In genomic region chr3:69094467-69095205, GRCh38 we compare ENCODE assay signal across 8 cellular contexts. TPM values are rescaled to one million over a fixed set of nuclear protein-coding genes. Genes with fewer than 3 reads are reported as not detected.
DNase-seq lines count a peak whose midpoint lies in the region; ATAC-seq, FAIRE-seq and TF ChIP-seq lines count a peak whose summit lies in the region.

No MANE protein-coding gene starts in this region.

- H3K79me2 ChIP-seq in HepG2 (ENCODE audit: insufficient read depth, low read length): no peaks in the 10 kb centered on the region

- DNase-seq in HepG2 (ENCODE audit: low spot score): no peak
- no peak for DNase-seq in lower lobe of right lung
- no peak for DNase-seq in aorta
- no peak for DNase-seq in mesothelial cell of epicardium (ENCODE audit: low spot score in 2 of 2, unreplicated experiment in 2 of 2)
- DNase-seq in epidermal melanocyte (ENCODE audit: insufficient read length, low spot score): no peak

- H3K9me3 Mint-ChIP-seq in activated naive CD8-positive, alpha-beta T cell (ENCODE audit: low read depth): no peaks in the 10 kb centered on the region
- H3K9me3 Mint-ChIP-seq in mesothelial cell of epicardium: no peaks in the 10 kb centered on the region

- H3K4me3 ChIP-seq in liver (ENCODE audit: low read depth in 1 of 3, low read length in 3 of 3) (no peak overlapping the region), HepG2 (replicated peaks in 1 of 3; ENCODE audit: insufficient read depth in 1 of 3, low read depth in 2 of 3, low read length in 3 of 3) (no peak overlapping the region), lower lobe of right lung (no peak overlapping the region), aorta (ENCODE audit: low read length in 2 of 2) (no peak overlapping the region)

- H3K27me3 ChIP-seq in liver (ENCODE audit: control insufficient read depth in 4 of 4, insufficient read depth in 4 of 4, low read length in 3 of 4) (no peaks in the 10 kb centered on the region), HepG2 (ENCODE audit: control insufficient read depth in 1 of 2, insufficient read depth in 2 of 2, low read length in 2 of 2) (no peaks in the 10 kb centered on the region), lower lobe of right lung (ENCODE audit: low read depth) (no peaks in the 10 kb centered on the region), aorta (ENCODE audit: control insufficient read depth in 1 of 2, insufficient read depth in 2 of 2, low read length in 1 of 2) (no peaks in the 10 kb centered on the region)

- H3K36me3 ChIP-seq in liver (ENCODE audit: control insufficient read depth in 4 of 4, insufficient read depth in 3 of 4, low read depth in 1 of 4, low read length in 3 of 4): no peaks in the 10 kb centered on the region
- no peaks in the 10 kb centered on the region for H3K36me3 ChIP-seq in HepG2 (replicated peaks in 1 of 2; ENCODE audit: control insufficient read depth in 1 of 2, insufficient read depth in 2 of 2, low read length in 2 of 2)
- H3K36me3 ChIP-seq in lower lobe of right lung: no peaks in the 10 kb centered on the region
- H3K36me3 ChIP-seq in aorta (ENCODE audit: control insufficient read depth in 1 of 2, insufficient read depth in 2 of 2, low read length in 1 of 2): no peaks in the 10 kb centered on the region

- H3K27ac ChIP-seq in liver (ENCODE audit: low read depth in 1 of 2, low read length in 2 of 2) (peak overlapping the region; percentile 27 to 43), HepG2 (ENCODE audit: extremely low read length, insufficient read depth, low read length) (no peak overlapping the region), lower lobe of right lung (peak overlapping the region; percentile 50), aorta (ENCODE audit: low read depth in 1 of 2, low read length in 2 of 2) (peak overlapping the region; percentile 33 to 79)

- no peak for FAIRE-seq in HepG2 (lab: Jason Lieb, UNC)

- ATAC-seq in HepG2: no peak
- ATAC-seq in lower lobe of right lung: peak; percentile 11 to 13
- peak; percentile 39 for ATAC-seq in aorta (ENCODE audit: low FRiP score)
- no peak for ATAC-seq in HG03097 (IDR thresholded peaks at IDR 0.05; ENCODE audit: low FRiP score, unreplicated experiment)

- peaks cover 9% of the 10 kb centered on the region for H3K36me3 Mint-ChIP-seq in activated naive CD8-positive, alpha-beta T cell
- H3K36me3 Mint-ChIP-seq in mesothelial cell of epicardium: peaks cover 7% of the 10 kb centered on the region

- no peak overlapping the region for H3K4me2 ChIP-seq in HepG2 (ENCODE audit: low read depth, low read length)

- TF ChIP-seq CTCF in liver (IDR thresholded peaks at IDR 0.05; ENCODE audit: low read depth, low read length, missing input control) (no peak), HepG2 (CRISPR knock-in tag; IDR thresholded peaks at IDR 0.05) (no peak), lower lobe of right lung (IDR thresholded peaks at IDR 0.05) (no peak), mesothelial cell of epicardium (IDR thresholded peaks at IDR 0.05; ENCODE audit: unreplicated experiment) (no peak)

- no peak overlapping the region for H3K9ac ChIP-seq in liver (ENCODE audit: low read depth in 1 of 2, low read length in 2 of 2)
- no peak overlapping the region for H3K9ac ChIP-seq in HepG2 (ENCODE audit: insufficient read depth, low read depth, low read length)

- BruUV-seq in HepG2 (replicated peaks; lab: Mats Ljungman, UMichigan): no TSS peak

- in situ Hi-C loops in HepG2 (cut with HindIII; ENCODE audit: extremely low pct_ligation_motif_present, low pct_unique_long_range_greater_than_20kb): no loop called here

- 67% methylated on average over 8 of the region's 8 CpGs for WGBS in liver
- 94% methylated on average over 8 of the region's 8 CpGs for WGBS in HepG2 (ENCODE audit: low lambda C conversion rate)
- 11 to 14% methylated on average over 8 of the region's 8 CpGs for WGBS in aorta, 2 donors

- H4K20me1 ChIP-seq in HepG2 (ENCODE audit: insufficient read depth, low read length): no peaks in the 10 kb centered on the region

- TF ChIP-seq POLR2A in HepG2 (IDR thresholded peaks at IDR 0.05; ENCODE audit: insufficient read depth in 1 of 2, low read depth in 2 of 2, low read length in 2 of 2): no peak

- POLR2A ChIA-PET in HepG2 (lab: Yijun Ruan, JAX): no interaction called here

- H2AFZ ChIP-seq in HepG2 (ENCODE audit: low read length): no peak overlapping the region

- H3K4me3 Mint-ChIP-seq in activated naive CD8-positive, alpha-beta T cell: peak overlapping the region; percentile 67
- no peak overlapping the region for H3K4me3 Mint-ChIP-seq in mesothelial cell of epicardium

- peaks cover 82% of the 10 kb centered on the region for H3K4me1 Mint-ChIP-seq in activated naive CD8-positive, alpha-beta T cell (ENCODE audit: low read depth)
- peaks cover 24% of the 10 kb centered on the region for H3K4me1 Mint-ChIP-seq in mesothelial cell of epicardium

- TF ChIP-seq RAD21 in liver (IDR thresholded peaks at IDR 0.05): no peak
- TF ChIP-seq RAD21 in HepG2 (CRISPR knock-in tag; IDR thresholded peaks at IDR 0.05): no peak

- intact Hi-C loops in HepG2 (cut with micrococcal nuclease; ENCODE audit: unreplicated experiment) (no loop called here), lower lobe of right lung (cut with DNase I) (no loop called here), aorta (cut with DNase I) (no loop called here)

- H3K4me1 ChIP-seq in liver (ENCODE audit: control insufficient read depth in 4 of 4, insufficient read depth in 4 of 4, low read length in 3 of 4): peaks cover 5 to 27% (median 26%) of the 10 kb centered on the region in 4 donors
- no peaks in the 10 kb centered on the region for H3K4me1 ChIP-seq in HepG2 (ENCODE audit: insufficient read depth, low read length)
- H3K4me1 ChIP-seq in lower lobe of right lung: peaks cover 94% of the 10 kb centered on the region
- peaks cover 11 to 12% of the 10 kb centered on the region in 2 donors for H3K4me1 ChIP-seq in aorta (ENCODE audit: control insufficient read depth in 1 of 2, insufficient read depth in 2 of 2, low read length in 2 of 2)

- TF ChIP-seq EP300 in HepG2 (IDR thresholded peaks at IDR 0.05; ENCODE audit: low read depth in 2 of 2, low read length in 2 of 2) (no peak), HepG2 (CRISPR knock-in tag; IDR thresholded peaks at IDR 0.05; ENCODE audit: borderline replicate concordance) (no peak)

- CTCF ChIA-PET in HepG2 (lab: Yijun Ruan, JAX; ENCODE audit: low intra/inter-chr PET ratio, low total read pairs): no interaction called here

- H3K9me3 ChIP-seq in liver (ENCODE audit: control insufficient read depth in 4 of 4, low read length in 3 of 4): no peaks in the 10 kb centered on the region
- H3K9me3 ChIP-seq in HepG2 (ENCODE audit: low read length): no peaks in the 10 kb centered on the region
- no peaks in the 10 kb centered on the region for H3K9me3 ChIP-seq in lower lobe of right lung
- no peaks in the 10 kb centered on the region for H3K9me3 ChIP-seq in aorta (ENCODE audit: control insufficient read depth, low read length)

- no peaks in the 10 kb centered on the region for H3K27me3 Mint-ChIP-seq in activated naive CD8-positive, alpha-beta T cell
- H3K27me3 Mint-ChIP-seq in mesothelial cell of epicardium (ENCODE audit: low read depth): no peaks in the 10 kb centered on the region

- peak overlapping the region; percentile 94 for H3K27ac Mint-ChIP-seq in activated naive CD8-positive, alpha-beta T cell
- H3K27ac Mint-ChIP-seq in mesothelial cell of epicardium: no peak overlapping the region

RNA-seq across cellular contexts. Expression of gene ARL6IP5, which starts 9.9 kb away (rescaled TPM):
- 10 to 100 TPM; 28.7 to 38.9 TPM for total RNA-seq in liver
- polyA plus RNA-seq in liver: 10 to 100 TPM; 25.1 to 46.0 TPM
- 19.6 and 29.6 TPM in 2 replicates for total RNA-seq in HepG2 (2016; rRNA removed; fragmentation: Illumina TruSeq; extraction: Trizol)
- 3.6 and 4.9 TPM in 2 replicates for total RNA-seq in HepG2 (2016; cell fraction: cytosol; rRNA removed; fragmentation: Illumina TruSeq; extraction: Trizol; ENCODE audit: low read depth)
- total RNA-seq in HepG2 (2016; cell fraction: insoluble cytoplasmic fraction; rRNA removed; fragmentation: Illumina TruSeq; extraction: Trizol): 18.9 and 31.3 TPM in 2 replicates
- 8.4 and 10.4 TPM in 2 replicates for total RNA-seq in HepG2 (2016; cell fraction: membrane; rRNA removed; fragmentation: Illumina TruSeq; extraction: Trizol)
- total RNA-seq in HepG2 (2016; cell fraction: nucleus; rRNA removed; fragmentation: Illumina TruSeq; extraction: Trizol): 29.7 and 31.9 TPM in 2 replicates
- polyA plus RNA-seq in HepG2 (2011; rRNA removed): 18.2 and 23.7 TPM in 2 replicates
- polyA plus RNA-seq in HepG2 (2011; cell fraction: cytosol; rRNA removed): 19.8 and 24.3 TPM in 2 replicates
- 5.3 and 5.8 TPM in 2 replicates for polyA plus RNA-seq in HepG2 (2011; cell fraction: nucleus; rRNA removed)
- 20.4 and 23.4 TPM in 2 replicates for polyA plus RNA-seq in HepG2 (2012)
- polyA plus RNA-seq in HepG2 (2016; cell fraction: cytosol; fragmentation: Illumina TruSeq; extraction: Trizol; ENCODE audit: low read depth): 4.6 and 4.8 TPM in 2 replicates
- polyA plus RNA-seq in HepG2 (2016; cell fraction: insoluble cytoplasmic fraction; fragmentation: Illumina TruSeq; extraction: Trizol; ENCODE audit: low read depth): 24.7 and 26.0 TPM in 2 replicates
- 8.4 and 8.6 TPM in 2 replicates for polyA plus RNA-seq in HepG2 (2016; cell fraction: membrane; fragmentation: Illumina TruSeq; extraction: Trizol; ENCODE audit: low read depth)
- polyA plus RNA-seq in HepG2 (2016; cell fraction: nucleus; fragmentation: Illumina TruSeq; extraction: Trizol; ENCODE audit: insufficient read depth, low read depth): 49.7 and 53.4 TPM in 2 replicates
- polyA minus RNA-seq in HepG2 (2011; rRNA and poly(A)+ RNA removed; ENCODE audit: low replicate concordance): 42.0 and 74.8 TPM in 2 replicates
- 12.3 and 16.8 TPM in 2 replicates for polyA minus RNA-seq in HepG2 (2011; cell fraction: cytosol; rRNA and poly(A)+ RNA removed)
- polyA minus RNA-seq in HepG2 (2011; cell fraction: nucleus; rRNA and poly(A)+ RNA removed): 6.6 and 8.3 TPM in 2 replicates
- 138 TPM for total RNA-seq in lower lobe of right lung
- total RNA-seq in aorta: 100 to 1,000 TPM; 129 to 205 TPM
- 100 to 1,000 TPM; 160 to 195 TPM for polyA plus RNA-seq in aorta
- total RNA-seq in mesothelial cell of epicardium: 45.6 to 48.9 TPM (median 46.5 TPM) in 3 replicates

RNA-seq across cellular contexts. Expression of gene UBA3, which starts 14.5 kb away (rescaled TPM):
- 10 to 100 TPM; 32.3 to 34.4 TPM for total RNA-seq in liver
- polyA plus RNA-seq in liver: 10 to 100 TPM; 13.1 to 20.5 TPM
- 49.0 and 62.8 TPM in 2 replicates for total RNA-seq in HepG2 (2016; rRNA removed; fragmentation: Illumina TruSeq; extraction: Trizol)
- 4.9 and 6.2 TPM in 2 replicates for total RNA-seq in HepG2 (2016; cell fraction: cytosol; rRNA removed; fragmentation: Illumina TruSeq; extraction: Trizol; ENCODE audit: low read depth)
- total RNA-seq in HepG2 (2016; cell fraction: insoluble cytoplasmic fraction; rRNA removed; fragmentation: Illumina TruSeq; extraction: Trizol): 48.7 and 69.6 TPM in 2 replicates
- total RNA-seq in HepG2 (2016; cell fraction: membrane; rRNA removed; fragmentation: Illumina TruSeq; extraction: Trizol): 11.4 and 13.5 TPM in 2 replicates
- 60.4 and 60.5 TPM in 2 replicates for total RNA-seq in HepG2 (2016; cell fraction: nucleus; rRNA removed; fragmentation: Illumina TruSeq; extraction: Trizol)
- 34.6 and 40.7 TPM in 2 replicates for polyA plus RNA-seq in HepG2 (2011; rRNA removed)
- polyA plus RNA-seq in HepG2 (2011; cell fraction: cytosol; rRNA removed): 14.1 and 18.7 TPM in 2 replicates
- polyA plus RNA-seq in HepG2 (2011; cell fraction: nucleus; rRNA removed): 57.0 and 57.3 TPM in 2 replicates
- 23.3 and 28.5 TPM in 2 replicates for polyA plus RNA-seq in HepG2 (2012)
- 2.9 and 3.8 TPM in 2 replicates for polyA plus RNA-seq in HepG2 (2016; cell fraction: cytosol; fragmentation: Illumina TruSeq; extraction: Trizol; ENCODE audit: low read depth)
- polyA plus RNA-seq in HepG2 (2016; cell fraction: insoluble cytoplasmic fraction; fragmentation: Illumina TruSeq; extraction: Trizol; ENCODE audit: low read depth): 51.8 and 55.2 TPM in 2 replicates
- 7.6 and 8.1 TPM in 2 replicates for polyA plus RNA-seq in HepG2 (2016; cell fraction: membrane; fragmentation: Illumina TruSeq; extraction: Trizol; ENCODE audit: low read depth)
- polyA plus RNA-seq in HepG2 (2016; cell fraction: nucleus; fragmentation: Illumina TruSeq; extraction: Trizol; ENCODE audit: insufficient read depth, low read depth): 87.4 and 95.0 TPM in 2 replicates
- polyA minus RNA-seq in HepG2 (2011; rRNA and poly(A)+ RNA removed; ENCODE audit: low replicate concordance): 12.6 and 13.2 TPM in 2 replicates
- polyA minus RNA-seq in HepG2 (2011; cell fraction: cytosol; rRNA and poly(A)+ RNA removed): 14.4 and 16.7 TPM in 2 replicates
- 87.9 and 89.9 TPM in 2 replicates for polyA minus RNA-seq in HepG2 (2011; cell fraction: nucleus; rRNA and poly(A)+ RNA removed)
- 48.3 TPM for total RNA-seq in lower lobe of right lung
- total RNA-seq in aorta: 10 to 100 TPM; 38.0 to 59.7 TPM
- 10 to 100 TPM; 32.2 to 38.3 TPM for polyA plus RNA-seq in aorta
- total RNA-seq in mesothelial cell of epicardium: 62.1 to 70.8 TPM (median 67.7 TPM) in 3 replicates

RNA-seq across cellular contexts. Expression of gene LMOD3, which starts 27.8 kb away (rescaled TPM):
- total RNA-seq in liver: not detected
- under 1 TPM; 0.02 to 0.04 TPM for polyA plus RNA-seq in liver
- not detected in 2 replicates for total RNA-seq in HepG2 (2016; rRNA removed; fragmentation: Illumina TruSeq; extraction: Trizol)
- not detected in 2 replicates for total RNA-seq in HepG2 (2016; cell fraction: cytosol; rRNA removed; fragmentation: Illumina TruSeq; extraction: Trizol; ENCODE audit: low read depth)
- total RNA-seq in HepG2 (2016; cell fraction: insoluble cytoplasmic fraction; rRNA removed; fragmentation: Illumina TruSeq; extraction: Trizol): not detected in 2 replicates
- total RNA-seq in HepG2 (2016; cell fraction: membrane; rRNA removed; fragmentation: Illumina TruSeq; extraction: Trizol): not detected in 2 replicates
- total RNA-seq in HepG2 (2016; cell fraction: nucleus; rRNA removed; fragmentation: Illumina TruSeq; extraction: Trizol): not detected in 2 replicates
- not detected in 2 replicates for polyA plus RNA-seq in HepG2 (2011; rRNA removed)
- not detected in 2 replicates for polyA plus RNA-seq in HepG2 (2011; cell fraction: cytosol; rRNA removed)
- polyA plus RNA-seq in HepG2 (2011; cell fraction: nucleus; rRNA removed): not detected in 2 replicates
- not detected in 2 replicates for polyA plus RNA-seq in HepG2 (2012)
- polyA plus RNA-seq in HepG2 (2016; cell fraction: cytosol; fragmentation: Illumina TruSeq; extraction: Trizol; ENCODE audit: low read depth): not detected in 2 replicates
- polyA plus RNA-seq in HepG2 (2016; cell fraction: insoluble cytoplasmic fraction; fragmentation: Illumina TruSeq; extraction: Trizol; ENCODE audit: low read depth): not detected in 2 replicates
- not detected in 2 replicates for polyA plus RNA-seq in HepG2 (2016; cell fraction: membrane; fragmentation: Illumina TruSeq; extraction: Trizol; ENCODE audit: low read depth)
- polyA plus RNA-seq in HepG2 (2016; cell fraction: nucleus; fragmentation: Illumina TruSeq; extraction: Trizol; ENCODE audit: insufficient read depth, low read depth): not detected in 2 replicates
- not detected in 2 replicates for polyA minus RNA-seq in HepG2 (2011; rRNA and poly(A)+ RNA removed; ENCODE audit: low replicate concordance)
- not detected in 2 replicates for polyA minus RNA-seq in HepG2 (2011; cell fraction: cytosol; rRNA and poly(A)+ RNA removed)
- not detected in 2 replicates for polyA minus RNA-seq in HepG2 (2011; cell fraction: nucleus; rRNA and poly(A)+ RNA removed)
- 0.12 TPM for total RNA-seq in lower lobe of right lung
- under 1 TPM in 1 of 2 donors, not detected in 1; 0.12 TPM for total RNA-seq in aorta
- polyA plus RNA-seq in aorta: not detected
- not detected in 3 replicates for total RNA-seq in mesothelial cell of epicardium

RNA-seq across cellular contexts. Expression of gene TMF1, which starts 42.5 kb away (rescaled TPM):
- total RNA-seq in liver: 10 to 100 TPM; 11.3 to 19.4 TPM
- 1 to 10 TPM; 5.5 to 5.9 TPM for polyA plus RNA-seq in liver
- 38.4 and 48.1 TPM in 2 replicates for total RNA-seq in HepG2 (2016; rRNA removed; fragmentation: Illumina TruSeq; extraction: Trizol)
- total RNA-seq in HepG2 (2016; cell fraction: cytosol; rRNA removed; fragmentation: Illumina TruSeq; extraction: Trizol; ENCODE audit: low read depth): 8.6 and 9.6 TPM in 2 replicates
- 38.3 and 48.8 TPM in 2 replicates for total RNA-seq in HepG2 (2016; cell fraction: insoluble cytoplasmic fraction; rRNA removed; fragmentation: Illumina TruSeq; extraction: Trizol)
- total RNA-seq in HepG2 (2016; cell fraction: membrane; rRNA removed; fragmentation: Illumina TruSeq; extraction: Trizol): 15.4 and 16.8 TPM in 2 replicates
- total RNA-seq in HepG2 (2016; cell fraction: nucleus; rRNA removed; fragmentation: Illumina TruSeq; extraction: Trizol): 43.2 and 48.5 TPM in 2 replicates
- polyA plus RNA-seq in HepG2 (2011; rRNA removed): 7.0 and 12.1 TPM in 2 replicates
- polyA plus RNA-seq in HepG2 (2011; cell fraction: cytosol; rRNA removed): 3.5 and 3.8 TPM in 2 replicates
- polyA plus RNA-seq in HepG2 (2011; cell fraction: nucleus; rRNA removed): 6.1 and 6.9 TPM in 2 replicates
- 9.9 and 15.6 TPM in 2 replicates for polyA plus RNA-seq in HepG2 (2012)
- 2.4 and 3.3 TPM in 2 replicates for polyA plus RNA-seq in HepG2 (2016; cell fraction: cytosol; fragmentation: Illumina TruSeq; extraction: Trizol; ENCODE audit: low read depth)
- 22.4 and 23.2 TPM in 2 replicates for polyA plus RNA-seq in HepG2 (2016; cell fraction: insoluble cytoplasmic fraction; fragmentation: Illumina TruSeq; extraction: Trizol; ENCODE audit: low read depth)
- 1.7 and 2.0 TPM in 2 replicates for polyA plus RNA-seq in HepG2 (2016; cell fraction: membrane; fragmentation: Illumina TruSeq; extraction: Trizol; ENCODE audit: low read depth)
- polyA plus RNA-seq in HepG2 (2016; cell fraction: nucleus; fragmentation: Illumina TruSeq; extraction: Trizol; ENCODE audit: insufficient read depth, low read depth): 25.2 and 33.0 TPM in 2 replicates
- polyA minus RNA-seq in HepG2 (2011; rRNA and poly(A)+ RNA removed; ENCODE audit: low replicate concordance): 12.5 and 21.4 TPM in 2 replicates
- 11.4 and 15.9 TPM in 2 replicates for polyA minus RNA-seq in HepG2 (2011; cell fraction: cytosol; rRNA and poly(A)+ RNA removed)
- 31.5 and 46.4 TPM in 2 replicates for polyA minus RNA-seq in HepG2 (2011; cell fraction: nucleus; rRNA and poly(A)+ RNA removed)
- 40.0 TPM for total RNA-seq in lower lobe of right lung
- 10 to 100 TPM; 45.6 to 52.8 TPM for total RNA-seq in aorta
- 10 to 100 TPM in 1 of 2 donors, 1 to 10 TPM in 1; 7.4 to 14.8 TPM for polyA plus RNA-seq in aorta
- total RNA-seq in mesothelial cell of epicardium: 39.4 to 41.3 TPM (median 39.4 TPM) in 3 replicates

Comparison
In these comparisons a context has a peak if more than half of its experiments do, and no peak if none do; other contexts are left out.
1. ATAC-seq: peak in lower lobe of right lung (2 of 2) and aorta (single experiment); none in HepG2 (single experiment) and HG03097 (single experiment).